1 cellular context compared by ENCODE assay signal in genomic region chr6:10112871-10113584, GRCh38.
TF ChIP-seq lines count a peak whose summit lies in the region.

No MANE protein-coding gene starts in this region.

TF ChIP-seq in WTC11, 78 proteins besides CTCF, POLR2A, EP300 and RAD21 (continued from another document):
- TF ChIP-seq, protein P1, sequence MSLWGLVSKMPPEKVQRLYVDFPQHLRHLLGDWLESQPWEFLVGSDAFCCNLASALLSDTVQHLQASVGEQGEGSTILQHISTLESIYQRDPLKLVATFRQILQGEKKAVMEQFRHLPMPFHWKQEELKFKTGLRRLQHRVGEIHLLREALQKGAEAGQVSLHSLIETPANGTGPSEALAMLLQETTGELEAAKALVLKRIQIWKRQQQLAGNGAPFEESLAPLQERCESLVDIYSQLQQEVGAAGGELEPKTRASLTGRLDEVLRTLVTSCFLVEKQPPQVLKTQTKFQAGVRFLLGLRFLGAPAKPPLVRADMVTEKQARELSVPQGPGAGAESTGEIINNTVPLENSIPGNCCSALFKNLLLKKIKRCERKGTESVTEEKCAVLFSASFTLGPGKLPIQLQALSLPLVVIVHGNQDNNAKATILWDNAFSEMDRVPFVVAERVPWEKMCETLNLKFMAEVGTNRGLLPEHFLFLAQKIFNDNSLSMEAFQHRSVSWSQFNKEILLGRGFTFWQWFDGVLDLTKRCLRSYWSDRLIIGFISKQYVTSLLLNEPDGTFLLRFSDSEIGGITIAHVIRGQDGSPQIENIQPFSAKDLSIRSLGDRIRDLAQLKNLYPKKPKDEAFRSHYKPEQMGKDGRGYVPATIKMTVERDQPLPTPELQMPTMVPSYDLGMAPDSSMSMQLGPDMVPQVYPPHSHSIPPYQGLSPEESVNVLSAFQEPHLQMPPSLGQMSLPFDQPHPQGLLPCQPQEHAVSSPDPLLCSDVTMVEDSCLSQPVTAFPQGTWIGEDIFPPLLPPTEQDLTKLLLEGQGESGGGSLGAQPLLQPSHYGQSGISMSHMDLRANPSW (CRISPR knock-in tag; conservative IDR thresholded peaks at IDR 0.05; ENCODE audit: low read depth), result no peak
- TF ChIP-seq, protein P2, sequence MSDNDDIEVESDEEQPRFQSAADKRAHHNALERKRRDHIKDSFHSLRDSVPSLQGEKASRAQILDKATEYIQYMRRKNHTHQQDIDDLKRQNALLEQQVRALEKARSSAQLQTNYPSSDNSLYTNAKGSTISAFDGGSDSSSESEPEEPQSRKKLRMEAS (CRISPR knock-in tag; IDR thresholded peaks at IDR 0.05), result no peak
- TF ChIP-seq, protein P3, sequence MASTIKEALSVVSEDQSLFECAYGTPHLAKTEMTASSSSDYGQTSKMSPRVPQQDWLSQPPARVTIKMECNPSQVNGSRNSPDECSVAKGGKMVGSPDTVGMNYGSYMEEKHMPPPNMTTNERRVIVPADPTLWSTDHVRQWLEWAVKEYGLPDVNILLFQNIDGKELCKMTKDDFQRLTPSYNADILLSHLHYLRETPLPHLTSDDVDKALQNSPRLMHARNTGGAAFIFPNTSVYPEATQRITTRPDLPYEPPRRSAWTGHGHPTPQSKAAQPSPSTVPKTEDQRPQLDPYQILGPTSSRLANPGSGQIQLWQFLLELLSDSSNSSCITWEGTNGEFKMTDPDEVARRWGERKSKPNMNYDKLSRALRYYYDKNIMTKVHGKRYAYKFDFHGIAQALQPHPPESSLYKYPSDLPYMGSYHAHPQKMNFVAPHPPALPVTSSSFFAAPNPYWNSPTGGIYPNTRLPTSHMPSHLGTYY (CRISPR knock-in tag; IDR thresholded peaks at IDR 0.05), result no peak
- no peak for TF ChIP-seq ATF1 (CRISPR knock-in tag; IDR thresholded peaks at IDR 0.05)
- TF ChIP-seq ZMAT4 (CRISPR knock-in tag; IDR thresholded peaks at IDR 0.05), result no peak
- TF ChIP-seq GRHL2 (CRISPR knock-in tag; IDR thresholded peaks at IDR 0.05; ENCODE audit: insufficient replicate concordance, severe bottlenecking), result no peak
- no peak for TF ChIP-seq ZBTB21 (CRISPR knock-in tag; IDR thresholded peaks at IDR 0.05; ENCODE audit: borderline replicate concordance)
- TF ChIP-seq PREB (CRISPR knock-in tag; IDR thresholded peaks at IDR 0.05; ENCODE audit: borderline replicate concordance), result no peak
- TF ChIP-seq ESRRA (CRISPR knock-in tag; IDR thresholded peaks at IDR 0.05; ENCODE audit: borderline replicate concordance), result no peak
- TF ChIP-seq ZNF317 (CRISPR knock-in tag; IDR thresholded peaks at IDR 0.05; ENCODE audit: borderline replicate concordance, low read depth), result no peak
